In the genomic region with DNA sequence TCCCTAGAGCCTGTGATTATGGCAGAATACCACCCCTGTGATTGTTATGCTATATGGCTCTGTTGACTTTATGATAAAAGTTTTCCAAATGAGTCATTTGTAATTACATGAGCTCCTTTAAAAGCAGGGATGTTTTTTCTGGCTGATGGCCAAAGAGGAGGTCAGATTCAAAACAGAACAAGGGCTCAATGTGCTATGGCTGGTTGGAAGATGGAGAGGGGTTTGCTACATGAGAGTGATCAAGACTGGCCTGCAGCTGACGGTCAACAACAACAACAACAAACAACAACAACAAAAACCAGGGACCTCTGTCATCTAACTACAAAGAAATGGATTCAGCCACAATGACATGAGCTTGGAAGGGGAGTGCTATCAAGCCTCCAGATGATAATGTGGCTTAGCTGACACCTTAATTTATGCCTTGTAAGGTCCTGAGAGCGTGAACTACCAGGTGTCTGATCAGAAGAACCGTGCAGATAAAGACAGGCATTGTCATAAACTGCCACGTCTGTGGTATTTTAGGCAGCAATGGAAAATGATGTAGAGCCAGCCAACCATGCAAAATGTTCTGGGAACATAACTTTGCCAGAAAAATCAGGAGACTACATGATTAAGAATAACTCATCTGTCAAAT, we compare ENCODE assay signal across 10 cellular contexts. TPM values are rescaled to one million over a fixed set of nuclear protein-coding genes. Genes with fewer than 3 reads are reported as not detected.
A peak's percentile ranks its signal among the peaks of the same experiment; 100 is the strongest.
DNase-seq lines count a peak whose midpoint lies in the region; ATAC-seq and TF ChIP-seq lines count a peak whose summit lies in the region.
"Had no signal": no experiment of that assay in that cellular context is flagged by ENCODE, and none has a peak within 500 bp of the region (broad histone marks: within the 10 kb centered on the region; RNA-seq: fewer than 3 reads in every experiment).

No MANE protein-coding gene starts in this region.

- intact Hi-C loops in PC-3 (cut with micrococcal nuclease): no loop called here

- POLR2A ChIA-PET in PC-3 (lab: Charles Lee; ENCODE audit: unreplicated experiment): no interaction called here

- no peaks in the 10 kb centered on the region for H3K36me3 Mint-ChIP-seq in type B pancreatic cell
- no peaks in the 10 kb centered on the region for H3K36me3 Mint-ChIP-seq in stimulated activated memory B cell treated with anti-CD40 and anti-IgM and Interleukin-4, amounts not matched to agents 10 μg/mL and 1 μg/mL and 100 μg/mL, for 72 hours

- peak overlapping the region; percentile 3 for H3K27ac Mint-ChIP-seq in type B pancreatic cell
- no peak overlapping the region for H3K27ac Mint-ChIP-seq in stimulated activated memory B cell treated with anti-CD40 and anti-IgM and Interleukin-4, amounts not matched to agents 10 μg/mL and 1 μg/mL and 100 μg/mL, for 72 hours

- H3K9me3 Mint-ChIP-seq in type B pancreatic cell: peaks cover 8% of the 10 kb centered on the region
- no peaks in the 10 kb centered on the region for H3K9me3 Mint-ChIP-seq in stimulated activated memory B cell treated with anti-CD40 and anti-IgM and Interleukin-4, amounts not matched to agents 10 μg/mL and 1 μg/mL and 100 μg/mL, for 72 hours

- no peaks in the 10 kb centered on the region for H4K20me1 ChIP-seq in PC-3 (ENCODE audit: low read length)

- H3K9ac ChIP-seq in PC-3 (ENCODE audit: low read length): no peak overlapping the region

- H3K27me3 ChIP-seq in PC-3 (ENCODE audit: low read length): peaks cover 24% of the 10 kb centered on the region
- H3K27me3 ChIP-seq: Peyer's patch had no signal

- H3K27me3 Mint-ChIP-seq in type B pancreatic cell: peaks cover 7% of the 10 kb centered on the region
- peaks cover 48% of the 10 kb centered on the region for H3K27me3 Mint-ChIP-seq in stimulated activated memory B cell treated with anti-CD40 and anti-IgM and Interleukin-4, amounts not matched to agents 10 μg/mL and 1 μg/mL and 100 μg/mL, for 72 hours

- H3K9me3 ChIP-seq in PC-3 (ENCODE audit: low read length): no peaks in the 10 kb centered on the region
- H3K9me3 ChIP-seq: Peyer's patch had no signal

- peaks cover 12% of the 10 kb centered on the region for H3K4me1 ChIP-seq in PC-3 (ENCODE audit: insufficient read depth, low read length)
- H3K4me1 ChIP-seq: Peyer's patch had no signal

- peaks cover 29% of the 10 kb centered on the region for H3K4me1 Mint-ChIP-seq in type B pancreatic cell (ENCODE audit: unreplicated experiment)
- H3K4me1 Mint-ChIP-seq in stimulated activated memory B cell treated with anti-CD40 and anti-IgM and Interleukin-4, amounts not matched to agents 10 μg/mL and 1 μg/mL and 100 μg/mL, for 72 hours: no peaks in the 10 kb centered on the region

- DNase-seq in NCI-H2196 (lab: John Stamatoyannopoulos, UW; ENCODE audit: unreplicated experiment) (peak; percentile 56), NCI-H2196 treated with DMSO at 0.1 percent for 48 hours (lab: John Stamatoyannopoulos, UW; ENCODE audit: unreplicated experiment) (no peak), PC-3 (peak; percentile 87), fibroblast of the aortic adventitia (ENCODE audit: low read depth) (peak; percentile 83), type B pancreatic cell (ENCODE audit: extremely low spot score, unreplicated experiment) (no peak), GM19240 (ENCODE audit: insufficient read length, low spot score) (no peak)
- DNase-seq: activated naive CD4-positive, alpha-beta T cell treated with anti-CD3 and anti-CD28 coated beads, Interleukin-2, amount 50 U/mL, for 16 hours had no signal

- ATAC-seq in PC-3 (peak; percentile 95), GM19455 (IDR thresholded peaks at IDR 0.05; ENCODE audit: unreplicated experiment) (no peak)
- no peak for ATAC-seq in stimulated activated memory B cell treated with anti-CD40 and anti-IgM and Interleukin-4, amounts not matched to agents 10 μg/mL and 1 μg/mL and 100 μg/mL, for 72 hours

- no peaks in the 10 kb centered on the region for H3F3A ChIP-seq in PC-3 (ENCODE audit: low read length, unreplicated experiment)

- no peak overlapping the region for H3K4me3 ChIP-seq in PC-3 (ENCODE audit: low read length)
- H3K4me3 ChIP-seq in fibroblast of the aortic adventitia (ENCODE audit: low read depth, low read length): no peak overlapping the region
- H3K4me3 ChIP-seq: Peyer's patch had no signal

- BruUV-seq in PC-3 (replicated peaks; lab: Mats Ljungman, UMichigan): no TSS peak

- no peak overlapping the region for H2AFZ ChIP-seq in PC-3 (ENCODE audit: low read length)

- CTCF ChIA-PET in PC-3 (lab: Charles Lee): no interaction called here

- no peaks in the 10 kb centered on the region for H3K9me2 ChIP-seq in PC-3 (replicated peaks; ENCODE audit: low read length)

- H3K36me3 ChIP-seq in PC-3 (ENCODE audit: low read depth, low read length): no peaks in the 10 kb centered on the region
- H3K36me3 ChIP-seq: Peyer's patch had no signal

- peak overlapping the region; percentile 21; the same call in 1 of the 2 replicates for H3K4me2 ChIP-seq in PC-3 (ENCODE audit: low read length)

- TF ChIP-seq CTCF in PC-3 (conservative IDR thresholded peaks at IDR 0.05; ENCODE audit: low read depth, low read length): no peak
- TF ChIP-seq CTCF in fibroblast of the aortic adventitia (IDR thresholded peaks at IDR 0.05; ENCODE audit: insufficient read depth, low read length): no peak
- TF ChIP-seq CTCF in type B pancreatic cell (conservative IDR thresholded peaks at IDR 0.05): no peak

- H3K79me2 ChIP-seq in PC-3 (ENCODE audit: low read length): no peaks in the 10 kb centered on the region

- H3K4me3 Mint-ChIP-seq in type B pancreatic cell: no peak overlapping the region
- H3K4me3 Mint-ChIP-seq in stimulated activated memory B cell treated with anti-CD40 and anti-IgM and Interleukin-4, amounts not matched to agents 10 μg/mL and 1 μg/mL and 100 μg/mL, for 72 hours: no peak overlapping the region

- H3K27ac ChIP-seq in PC-3 (ENCODE audit: low read length): no peak overlapping the region
- H3K27ac ChIP-seq: Peyer's patch had no signal

RNA-seq across cellular contexts. Expression of a gene that starts 47.2 kb away (rescaled TPM):
- total RNA-seq in PC-3 (2014; rRNA removed): not detected in 2 replicates
- not detected in 2 replicates for total RNA-seq in fibroblast of the aortic adventitia (ENCODE audit: low replicate concordance)
- total RNA-seq in type B pancreatic cell (ENCODE audit: low replicate concordance): not detected in 2 replicates
- total RNA-seq: Peyer's patch had no signal

Comparison
In these comparisons a context has a peak if more than half of its experiments do, and no peak if none do; other contexts are left out.
1. DNase-seq: peak in NCI-H2196 (single experiment), PC-3 (single experiment) and fibroblast of the aortic adventitia (single experiment); none in NCI-H2196 treated with DMSO at 0.1 percent for 48 hours (single experiment), type B pancreatic cell (single experiment) and GM19240 (single experiment).